12 cellular contexts compared by ENCODE assay signal in genomic region chr22:41838842-41839618, GRCh38. TPM values are rescaled to one million over a fixed set of nuclear protein-coding genes. Genes with fewer than 3 reads are reported as not detected.
A peak's percentile ranks its signal among the peaks of the same experiment; 100 is the strongest.
DNase-seq lines count a peak whose midpoint lies in the region; ATAC-seq and TF ChIP-seq lines count a peak whose summit lies in the region.
"Had no signal": no experiment of that assay in that cellular context is flagged by ENCODE, and none has a peak within 500 bp of the region (broad histone marks: within the 10 kb centered on the region; RNA-seq: fewer than 3 reads in every experiment).

No MANE protein-coding gene starts in this region.

- no peak overlapping the region for H3K4ac ChIP-seq in neuronal stem cell (ENCODE audit: low read length)

- H3K4me3 Mint-ChIP-seq in Caco-2 (ENCODE audit: unreplicated experiment), result peak overlapping the region; percentile 6
- peak overlapping the region in 3 of 4 donors; percentile 1 to 59 (median 56) for H3K4me3 Mint-ChIP-seq in IgD-negative memory B cell
- no peak overlapping the region for H3K4me3 Mint-ChIP-seq in chondrocyte (ENCODE audit: unreplicated experiment)

- H3K4me1 ChIP-seq in Caco-2 (peaks cover 55% of the 10 kb centered on the region), neuronal stem cell (ENCODE audit: control insufficient read depth in 2 of 2, insufficient read depth in 1 of 2, low read depth in 1 of 2, low read length in 2 of 2) (peaks cover 6 to 16% of the 10 kb centered on the region in 2 donors)

- BruUV-seq in Caco-2 (replicated peaks; lab: Mats Ljungman, UMichigan), result no TSS peak

- no peak overlapping the region for H4K8ac ChIP-seq in neuronal stem cell (ENCODE audit: low read depth, low read length)

- H3K27ac ChIP-seq in neuronal stem cell (replicated peaks; ENCODE audit: low read length), result no peak overlapping the region

- H3K27me3 ChIP-seq in Caco-2 (replicated peaks; ENCODE audit: control insufficient read depth, insufficient read depth, low read length), result no peaks in the 10 kb centered on the region
- H3K27me3 ChIP-seq in neuronal stem cell (ENCODE audit: control insufficient read depth in 3 of 3, insufficient read depth in 3 of 3, low read depth in 1 of 3, low read length in 3 of 3), result no peaks in the 10 kb centered on the region

- intact Hi-C loops in Caco-2 (cut with micrococcal nuclease; ENCODE audit: unreplicated experiment), result no loop called here

- H3K4me1 Mint-ChIP-seq in Caco-2 (ENCODE audit: low read depth, unreplicated experiment) (peaks cover 37% of the 10 kb centered on the region), IgD-negative memory B cell (peaks cover 49 to 65% (median 57%) of the 10 kb centered on the region in 3 donors), chondrocyte (ENCODE audit: low read depth) (peaks cover 71% of the 10 kb centered on the region)

- no peak overlapping the region for H2AFZ ChIP-seq in neuronal stem cell (ENCODE audit: low read length)

- H3K9me3 ChIP-seq in Caco-2 (no peaks in the 10 kb centered on the region), neuronal stem cell (replicated peaks in 1 of 2; ENCODE audit: control insufficient read depth in 2 of 2, insufficient read depth in 1 of 2, low read depth in 1 of 2, low read length in 2 of 2) (no peaks in the 10 kb centered on the region)

- H3K4me2 ChIP-seq in neuronal stem cell (ENCODE audit: insufficient read depth, low read length, poor library complexity, severe bottlenecking), result no peak overlapping the region

- no peak overlapping the region for H2BK15ac ChIP-seq in neuronal stem cell (ENCODE audit: low read length)

- H3K36me3 ChIP-seq in Caco-2 (ENCODE audit: control insufficient read depth, insufficient read depth, low read length), result peaks cover 2% of the 10 kb centered on the region
- peaks cover 26 to 93% of the 10 kb centered on the region in 2 donors for H3K36me3 ChIP-seq in neuronal stem cell (replicated peaks in 1 of 2; ENCODE audit: control insufficient read depth in 2 of 2, insufficient read depth in 2 of 2, low read length in 2 of 2)

- TF ChIP-seq CTCF in Caco-2 (IDR thresholded peaks at IDR 0.05; ENCODE audit: insufficient read depth in 1 of 2, low read depth in 1 of 2, low read length in 1 of 2, severe bottlenecking in 1 of 2, unreplicated experiment in 1 of 2) (no peak), chondrocyte (IDR thresholded peaks at IDR 0.05) (no peak)

- no peak overlapping the region for H2AK5ac ChIP-seq in neuronal stem cell (ENCODE audit: low read depth, low read length)

- WGBS in neuronal stem cell (ENCODE audit: extremely low coverage in 2 of 2, insufficient read length in 2 of 2, insufficient replicate concordance in 1 of 2), 2 donors, result no CpG with 5 or more reads among the region's 1 CpG

- no peak for ATAC-seq in GM18861 (IDR thresholded peaks at IDR 0.05; ENCODE audit: unreplicated experiment)

- H3K27ac Mint-ChIP-seq in Caco-2 (ENCODE audit: unreplicated experiment) (peak overlapping the region; percentile 37), IgD-negative memory B cell (peak overlapping the region; percentile 27 to 81 (median 77)), chondrocyte (ENCODE audit: unreplicated experiment) (peak overlapping the region; percentile 70)

- H3K9me3 Mint-ChIP-seq in Caco-2 (ENCODE audit: unreplicated experiment) (no peaks in the 10 kb centered on the region), IgD-negative memory B cell (no peaks in the 10 kb centered on the region), chondrocyte (ENCODE audit: low read depth) (no peaks in the 10 kb centered on the region)

- POLR2A ChIA-PET in Caco-2 (lab: Charles Lee), result interaction anchor here (0.6 kb wide), 1 partner anchor 17 kb away, joined by 3 read pairs; no protein-coding TSS in a partner anchor

- no peak overlapping the region for H4K91ac ChIP-seq in neuronal stem cell (ENCODE audit: low read depth, low read length, poor library complexity)

- no peak overlapping the region for H2BK5ac ChIP-seq in neuronal stem cell (ENCODE audit: low read length)

- H3K9ac ChIP-seq in neuronal stem cell (ENCODE audit: low read depth, low read length, poor library complexity), result no peak overlapping the region

- H3K79me1 ChIP-seq in neuronal stem cell (ENCODE audit: low read depth, low read length), result peaks cover 14% of the 10 kb centered on the region

- H3K18ac ChIP-seq in neuronal stem cell (ENCODE audit: low read length), result peak overlapping the region; percentile 2

- H3K4me3 ChIP-seq in Caco-2 (ENCODE audit: low read depth, low read length), result no peak overlapping the region
- H3K4me3 ChIP-seq in neuronal stem cell (ENCODE audit: low read length in 2 of 2), result peak overlapping the region in 1 of 2 donors; percentile 48

- H3K23ac ChIP-seq in neuronal stem cell (ENCODE audit: low read depth, low read length, poor library complexity), result no peak overlapping the region

- peaks cover 57% of the 10 kb centered on the region for H3K36me3 Mint-ChIP-seq in Caco-2 (ENCODE audit: insufficient read depth, unreplicated experiment)
- peaks cover 5% of the 10 kb centered on the region for H3K36me3 Mint-ChIP-seq in IgD-negative memory B cell
- peaks cover 18% of the 10 kb centered on the region for H3K36me3 Mint-ChIP-seq in chondrocyte (ENCODE audit: low read depth)

- H3K14ac ChIP-seq in neuronal stem cell (ENCODE audit: low read length), result no peak overlapping the region

- DNase-seq in Caco-2, result no peak
- no peak for DNase-seq in chondrocyte (ENCODE audit: low spot score)
- DNase-seq in neuronal stem cell (ENCODE audit: low spot score), result no peak
- no peak for DNase-seq in NCI-H2081 (lab: John Stamatoyannopoulos, UW)
- DNase-seq in KG1 (lab: John Stamatoyannopoulos, UW), result no peak
- DNase-seq: activated T-cell treated with anti-CD3 and anti-CD28 coated beads, Interleukin-2, amount 50 U/mL, for 48 hours; islet precursor cell; NCI-H2029 treated with DMSO at 0.1 percent for 48 hours; OCI-M1; stimulated activated CD4-positive, alpha-beta T cell treated with anti-CD3 and anti-CD28 coated beads, Interleukin-15, amount 100 ng/mL, for 24 hours had no signal

- H3K27me3 Mint-ChIP-seq in Caco-2 (ENCODE audit: insufficient read depth, unreplicated experiment) (no peaks in the 10 kb centered on the region), IgD-negative memory B cell (no peaks in the 10 kb centered on the region), chondrocyte (ENCODE audit: low read depth) (no peaks in the 10 kb centered on the region)

- CTCF ChIA-PET in Caco-2 (lab: Charles Lee), result interaction anchor here (0.8 kb wide), 1 partner anchor 39 kb away, joined by 3 read pairs; no protein-coding TSS in a partner anchor

- H2BK12ac ChIP-seq in neuronal stem cell (ENCODE audit: low read length), result no peak overlapping the region

- H2BK120ac ChIP-seq in neuronal stem cell (ENCODE audit: low read depth, low read length), result no peak overlapping the region

RNA-seq across cellular contexts. Expression of gene SREBF2, which starts 6.1 kb away (rescaled TPM):
- 134 and 150 TPM in 2 replicates for total RNA-seq in Caco-2 (2022)
- 59.8 TPM for polyA plus RNA-seq in IgD-negative memory B cell
- total RNA-seq in chondrocyte, result 91.3 to 106 TPM (median 100 TPM) in 3 replicates
- polyA plus RNA-seq in neuronal stem cell (2013, experiment 1 of 2), result 115 TPM
- 114 TPM for polyA plus RNA-seq in neuronal stem cell (2013, experiment 2 of 2)

RNA-seq across cellular contexts. Expression of gene CCDC134, which starts 38.6 kb away (rescaled TPM):
- total RNA-seq in Caco-2 (2022) (24.3 and 24.8 TPM in 2 replicates), chondrocyte (6.6 to 10.1 TPM (median 7.0 TPM) in 3 replicates)
- polyA plus RNA-seq in IgD-negative memory B cell, result 6.1 TPM
- polyA plus RNA-seq in neuronal stem cell (2013, experiment 1 of 2), result 6.9 TPM
- polyA plus RNA-seq in neuronal stem cell (2013, experiment 2 of 2), result 7.1 TPM
